ENCODE assay signal across 9 cellular contexts in genomic region chr6:18262812-18263560, GRCh38. TPM values are rescaled to one million over a fixed set of nuclear protein-coding genes. Genes with fewer than 3 reads are reported as not detected.
A peak's percentile ranks its signal among the peaks of the same experiment; 100 is the strongest.
DNase-seq lines count a peak whose midpoint lies in the region; ATAC-seq, FAIRE-seq and TF ChIP-seq lines count a peak whose summit lies in the region.
"Had no signal": no experiment of that assay in that cellular context is flagged by ENCODE, and none has a peak within 500 bp of the region (broad histone marks: within the 10 kb centered on the region; RNA-seq: fewer than 3 reads in every experiment).

No MANE protein-coding gene starts in this region.

- TF ChIP-seq CTCF in C4-2B (conservative IDR thresholded peaks at IDR 0.05) (no peak), Panc1 (IDR thresholded peaks at IDR 0.05) (no peak), bronchial epithelial cell (IDR thresholded peaks at IDR 0.05; ENCODE audit: insufficient read depth, low read length, severe bottlenecking) (no peak)

- H4K5ac ChIP-seq in mesendoderm (ENCODE audit: low read length) = no peak overlapping the region

- no peak overlapping the region for H2AK5ac ChIP-seq in mesendoderm (ENCODE audit: low read length)

- H3K4me1 ChIP-seq in Panc1 (ENCODE audit: control insufficient read depth, insufficient read depth, low read length) (peaks cover 23% of the 10 kb centered on the region), mesendoderm (ENCODE audit: control insufficient read depth, low read depth, low read length) (peaks cover 5% of the 10 kb centered on the region)

- H3K56ac ChIP-seq in mesendoderm (ENCODE audit: low read length) = peak overlapping the region; percentile 95

- H3K4me3 ChIP-seq in Panc1 (ENCODE audit: low read depth in 2 of 2, low read length in 2 of 2) (peak overlapping the region; percentile 83 to 93), bronchial epithelial cell (ENCODE audit: low read depth, low read length) (peak overlapping the region; percentile 67), mesendoderm (ENCODE audit: low read length) (peak overlapping the region; percentile 47)

- peaks cover 5% of the 10 kb centered on the region; the same call in 1 of the 2 replicates for H3K9me3 ChIP-seq in Panc1 (ENCODE audit: control insufficient read depth, insufficient read depth, low read depth, low read length)

- H2BK120ac ChIP-seq in mesendoderm (ENCODE audit: low read depth, low read length) = no peak overlapping the region

- CTCF ChIA-PET in Panc1 (lab: Charles Lee) = no interaction called here

- ATAC-seq in HG03097 (IDR thresholded peaks at IDR 0.05; ENCODE audit: low FRiP score, unreplicated experiment) (peak; percentile 47), Panc1 (no peak)

- DNase-seq in Panc1 (ENCODE audit: low read depth, low spot score) (no peak), bronchial epithelial cell (ENCODE audit: low read depth) (peak; percentile 40), mesendoderm (peak; percentile 55), superior temporal gyrus (ENCODE audit: extremely low spot score) (peak; percentile 30), HuH-7.5 (ENCODE audit: low spot score) (no peak)

- peak overlapping the region; percentile 72 for H3K9ac ChIP-seq in mesendoderm (ENCODE audit: low read length)

- no peak overlapping the region for H3K23ac ChIP-seq in mesendoderm (ENCODE audit: low read length)

- TF ChIP-seq POLR2A in GM18951 (IDR thresholded peaks at IDR 0.05; ENCODE audit: extremely low read depth, insufficient read depth, insufficient read length) = peak; percentile 13

- no peak overlapping the region for H2BK15ac ChIP-seq in mesendoderm (replicated peaks; ENCODE audit: low read depth)

- WGBS in mesendoderm (ENCODE audit: extremely low coverage, insufficient coverage, low lambda C conversion rate) = no CpG with 5 or more reads among the region's 18 CpGs

- H3K27ac ChIP-seq in C4-2B (peak overlapping the region; percentile 89), Panc1 (ENCODE audit: low read length) (peak overlapping the region; percentile 88), mesendoderm (ENCODE audit: low read depth, low read length) (no peak overlapping the region)

- H4K8ac ChIP-seq in mesendoderm (ENCODE audit: low read depth, low read length) = no peak overlapping the region

- H3K4me2 ChIP-seq in mesendoderm (ENCODE audit: low read length) = peak overlapping the region; percentile 50

- H3K4ac ChIP-seq in mesendoderm (ENCODE audit: low read depth, low read length) = no peak overlapping the region

- no peaks in the 10 kb centered on the region for H3K79me1 ChIP-seq in mesendoderm (ENCODE audit: low read length)

- FAIRE-seq in bronchial epithelial cell (lab: Jason Lieb, UNC) = no peak
- FAIRE-seq: TTC549 had no signal

- BruUV-seq in Panc1 (replicated peaks; lab: Mats Ljungman, UMichigan) = TSS peak; percentile 88

- H3K36me3 ChIP-seq in Panc1 (ENCODE audit: control insufficient read depth, insufficient read depth, low read length) (peaks cover 8% of the 10 kb centered on the region), bronchial epithelial cell (ENCODE audit: control insufficient read depth, insufficient read depth, low read length) (no peaks in the 10 kb centered on the region), mesendoderm (ENCODE audit: control insufficient read depth, insufficient read depth, low read length) (no peaks in the 10 kb centered on the region)

- in situ Hi-C loops in GM18951 (cut with MboI; ENCODE audit: low sequenced_read_pairs, unreplicated experiment) (no loop called here), Panc1 (cut with HindIII; ENCODE audit: low pct_unique_long_range_greater_than_20kb, low sequenced_read_pairs) (no loop called here)

- no peak overlapping the region for H2BK5ac ChIP-seq in mesendoderm (ENCODE audit: low read length)

- POLR2A ChIA-PET in Panc1 (lab: Charles Lee) = interaction anchor here (0.7 kb wide), 1 partner anchor 173 kb away, joined by 5 read pairs; no protein-coding TSS in a partner anchor

- peaks cover 54% of the 10 kb centered on the region for H3K79me2 ChIP-seq in mesendoderm (ENCODE audit: control insufficient read depth, insufficient read depth, low read length)

- no peak overlapping the region for H3K18ac ChIP-seq in mesendoderm (ENCODE audit: low read length)

- intact Hi-C loops in Panc1 (cut with micrococcal nuclease; ENCODE audit: unreplicated experiment) = no loop called here

- no peaks in the 10 kb centered on the region for H3K27me3 ChIP-seq in Panc1 (ENCODE audit: control insufficient read depth, insufficient read depth, low read length)
- no peaks in the 10 kb centered on the region for H3K27me3 ChIP-seq in bronchial epithelial cell (ENCODE audit: control insufficient read depth, insufficient read depth, low read length)
- no peaks in the 10 kb centered on the region for H3K27me3 ChIP-seq in mesendoderm (ENCODE audit: insufficient read depth, low read length, poor library complexity)

RNA-seq across cellular contexts. Expression of gene DEK, which starts 1.3 kb away (rescaled TPM):
- total RNA-seq in Panc1 (2021; ENCODE audit: unreplicated experiment) = 177 TPM
- polyA plus RNA-seq in Panc1 (2012; ENCODE audit: insufficient read length) = 93.0 TPM
- total RNA-seq in bronchial epithelial cell = 50.3 and 63.1 TPM in 2 replicates
- polyA plus RNA-seq in mesendoderm (2013, experiment 1 of 2) = 262 TPM
- polyA plus RNA-seq in mesendoderm (2013, experiment 2 of 2) = 269 TPM

Comparison
In these comparisons a context has a peak if more than half of its experiments do, and no peak if none do; other contexts are left out.
1. DNase-seq: peak in bronchial epithelial cell (single experiment), mesendoderm (single experiment) and superior temporal gyrus (single experiment); none in Panc1 (single experiment) and HuH-7.5 (single experiment).
2. Peak in every context shown above with its lines, with median percentiles within 50 percentile points of each other: H3K4me3 ChIP-seq.